20 cellular contexts compared by ENCODE assay signal in the genomic region with DNA sequence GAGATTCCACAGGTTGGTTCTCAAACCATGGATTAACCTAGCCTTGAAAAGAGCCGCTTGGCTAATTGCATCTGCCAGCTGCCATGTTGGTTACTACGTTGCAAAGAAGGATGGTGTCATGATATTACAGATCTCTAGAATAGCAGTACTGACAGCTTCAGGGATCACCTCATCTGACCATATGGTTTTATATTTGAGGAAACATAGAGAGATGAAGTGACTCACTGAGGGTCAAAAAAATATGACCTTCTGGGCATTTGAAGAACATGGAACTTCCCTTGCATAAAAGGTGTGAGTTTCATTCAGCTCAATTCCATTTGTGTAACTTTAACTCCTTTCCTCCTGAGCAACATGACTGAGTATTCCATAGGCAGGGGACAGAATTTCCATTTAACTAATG.
DNase-seq lines count a peak whose midpoint lies in the region; ATAC-seq lines count a peak whose summit lies in the region.
"Had no signal": no experiment of that assay in that cellular context is flagged by ENCODE, and none has a peak within 500 bp of the region (broad histone marks: within the 10 kb centered on the region; RNA-seq: fewer than 3 reads in every experiment).

No MANE protein-coding gene starts in this region.

- H3K4me3 ChIP-seq in skeletal muscle cell (ENCODE audit: low read depth, low read length): no peak overlapping the region
- H3K4me3 ChIP-seq: GM23338, SJCRH30 had no signal

- no peaks in the 10 kb centered on the region for H3K9me3 Mint-ChIP-seq in activated T-cell treated with anti-CD3 and anti-CD28 coated beads, Interleukin-2, amount 50 U/mL, for 24 hours
- H3K9me3 Mint-ChIP-seq: CD8-positive, alpha-beta T cell; GM23338; IgD-negative memory B cell had no signal

- peaks cover 8% of the 10 kb centered on the region for H3K27me3 Mint-ChIP-seq in activated T-cell treated with anti-CD3 and anti-CD28 coated beads, Interleukin-2, amount 50 U/mL, for 24 hours
- H3K27me3 Mint-ChIP-seq: IgD-negative memory B cell had no signal

- peak; percentile 20 for DNase-seq in NCI-H82 (lab: John Stamatoyannopoulos, UW)
- no peak for DNase-seq in NCI-H82 treated with DMSO at 0.1 percent for 48 hours (lab: John Stamatoyannopoulos, UW; ENCODE audit: unreplicated experiment)
- DNase-seq in brain pericyte (ENCODE audit: low read depth, low spot score): peak; percentile 31
- DNase-seq in skeletal muscle cell (ENCODE audit: low read depth): peak; percentile 32
- no peak for DNase-seq in activated effector memory CD4-positive, alpha-beta T cell treated with anti-CD3 and anti-CD28 coated beads, Interleukin-2, amount 50 U/mL, for 16 hours
- DNase-seq in activated T-cell treated with anti-CD3 and anti-CD28 coated beads, Interleukin-2, amount 50 U/mL, for 24 hours: no peak
- DNase-seq: ACHN; C1 segment of cervical spinal cord; CD8-positive, alpha-beta T cell; DND-41; NCI-H1694; NCI-H2081; NCI-H2171; NCI-H526 treated with DMSO at 0.1 percent for 48 hours had no signal

- no peaks in the 10 kb centered on the region for H3K36me3 Mint-ChIP-seq in activated T-cell treated with anti-CD3 and anti-CD28 coated beads, Interleukin-2, amount 50 U/mL, for 24 hours (ENCODE audit: low read depth)
- H3K36me3 Mint-ChIP-seq: CD8-positive, alpha-beta T cell had no signal

- H3K27ac Mint-ChIP-seq in activated T-cell treated with anti-CD3 and anti-CD28 coated beads, Interleukin-2, amount 50 U/mL, for 24 hours: no peak overlapping the region
- H3K27ac Mint-ChIP-seq: CD8-positive, alpha-beta T cell; GM23338; IgD-negative memory B cell had no signal

- peaks cover 9% of the 10 kb centered on the region for H3K4me1 Mint-ChIP-seq in activated T-cell treated with anti-CD3 and anti-CD28 coated beads, Interleukin-2, amount 50 U/mL, for 24 hours (ENCODE audit: low read depth)

- ATAC-seq in HG03280 (IDR thresholded peaks at IDR 0.05; ENCODE audit: unreplicated experiment) (no peak), HG03442 (IDR thresholded peaks at IDR 0.05; ENCODE audit: unreplicated experiment) (no peak)
- ATAC-seq: CD8-positive, alpha-beta T cell; GM23338; HCT116 had no signal

- no peak overlapping the region for H3K4me3 Mint-ChIP-seq in activated T-cell treated with anti-CD3 and anti-CD28 coated beads, Interleukin-2, amount 50 U/mL, for 24 hours
- H3K4me3 Mint-ChIP-seq: CD8-positive, alpha-beta T cell; GM23338; IgD-negative memory B cell had no signal

Comparison
In these comparisons a context has a peak if more than half of its experiments do, and no peak if none do; other contexts are left out.
1. DNase-seq: peak in NCI-H82 (single experiment), brain pericyte (single experiment) and skeletal muscle cell (single experiment); none in NCI-H82 treated with DMSO at 0.1 percent for 48 hours (single experiment), activated effector memory CD4-positive, alpha-beta T cell treated with anti-CD3 and anti-CD28 coated beads, Interleukin-2, amount 50 U/mL, for 16 hours (single experiment) and activated T-cell treated with anti-CD3 and anti-CD28 coated beads, Interleukin-2, amount 50 U/mL, for 24 hours (single experiment).